8 cellular contexts compared by ENCODE assay signal in the genomic region with DNA sequence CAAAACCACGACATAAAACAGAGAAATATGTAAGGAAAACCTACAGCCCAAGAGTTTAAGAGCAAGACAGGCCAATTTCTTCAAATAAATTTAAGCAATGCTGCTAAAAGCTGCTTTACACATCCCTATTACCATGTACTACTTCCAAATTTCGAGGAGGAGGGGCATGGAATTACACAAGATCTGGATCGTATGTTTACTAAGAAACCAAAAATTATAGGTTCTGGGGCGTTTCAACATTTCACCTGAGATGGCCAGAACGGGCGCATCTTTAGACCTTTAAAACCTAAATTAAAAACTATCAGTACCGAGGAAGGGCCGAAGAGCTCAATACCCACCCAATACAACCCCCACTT. TPM values are rescaled to one million over a fixed set of nuclear protein-coding genes. Genes with fewer than 3 reads are reported as not detected.
DNase-seq lines count a peak whose midpoint lies in the region; TF ChIP-seq lines count a peak whose summit lies in the region.

No MANE protein-coding gene starts in this region.

- H3K4me3 ChIP-seq in GM06990 (replicated peaks; ENCODE audit: low read depth, low read length) = peak overlapping the region; percentile 90
- peak overlapping the region; percentile 82 for H3K4me3 ChIP-seq in fibroblast of mammary gland (ENCODE audit: control insufficient read depth, low read depth, low read length)

- H3K27ac ChIP-seq in RWPE1 = peak overlapping the region; percentile 99

- DNase-seq in GM06990 (ENCODE audit: extremely low read depth, insufficient read length) = no peak
- DNase-seq in RWPE1 (ENCODE audit: low spot score) = no peak
- DNase-seq in fibroblast of mammary gland (ENCODE audit: low read depth) = peak; percentile 14
- peak; percentile 7 for DNase-seq in putamen (ENCODE audit: low spot score)
- no peak for DNase-seq in mucosa of gallbladder (ENCODE audit: low spot score)
- no peak for DNase-seq in foreskin melanocyte
- no peak for DNase-seq in stimulated activated naive CD4-positive, alpha-beta T cell (lab: John Stamatoyannopoulos, UW)
- DNase-seq in D341Med (ENCODE audit: low spot score) = no peak

- TF ChIP-seq CTCF in GM06990 (IDR thresholded peaks at IDR 0.05; ENCODE audit: insufficient read depth, low read length, poor library complexity, severe bottlenecking) (no peak), RWPE1 (conservative IDR thresholded peaks at IDR 0.05; ENCODE audit: low read depth) (no peak), fibroblast of mammary gland (conservative IDR thresholded peaks at IDR 0.05; ENCODE audit: control insufficient read depth, insufficient read depth, low read depth, low read length) (no peak)

- H3K36me3 ChIP-seq in GM06990 (ENCODE audit: control insufficient read depth, insufficient read depth, low read length) = peaks cover 5% of the 10 kb centered on the region

- POLR2A ChIA-PET in RWPE1 (lab: Yijun Ruan, JAX; ENCODE audit: low non-redundant PET) = no interaction called here

- no peaks in the 10 kb centered on the region for H3K27me3 ChIP-seq in GM06990 (replicated peaks; ENCODE audit: control insufficient read depth, insufficient read depth, low read length)

- CTCF ChIA-PET in RWPE1 (lab: Yijun Ruan, JAX) = no interaction called here

RNA-seq across cellular contexts. Expression of a gene that starts 0.7 kb away (rescaled TPM):
- 52.6 TPM for total RNA-seq in mucosa of gallbladder

Comparison
In these comparisons a context has a peak if more than half of its experiments do, and no peak if none do; other contexts are left out.
1. DNase-seq: peak in fibroblast of mammary gland (single experiment) and putamen (single experiment); none in GM06990 (single experiment), RWPE1 (single experiment), mucosa of gallbladder (single experiment), foreskin melanocyte (single experiment), stimulated activated naive CD4-positive, alpha-beta T cell (0 of 6) and D341Med (single experiment).